Comparison of ENCODE assay signal across 21 cellular contexts in genomic region chr17:81229666-81229920, GRCh38.
"Had no signal": no experiment of that assay in that cellular context is flagged by ENCODE, and none has a peak within 500 bp of the region (broad histone marks: within the 10 kb centered on the region; RNA-seq: fewer than 3 reads in every experiment).

No MANE protein-coding gene starts in this region.

- H3K4me3 Mint-ChIP-seq: naive thymus-derived CD4-positive, alpha-beta T cell; nephron progenitor cell had no signal

- H3K4me3 ChIP-seq: hepatocyte, lung, sigmoid colon, skin epidermis, tibial artery, upper lobe of left lung, uterus had no signal

- ATAC-seq: foreskin keratinocyte; left cardiac atrium; left ventricle myocardium superior; naive thymus-derived CD4-positive, alpha-beta T cell; stimulated activated naive CD8-positive, alpha-beta T cell treated with anti-CD3 and anti-CD28 coated beads, Interleukin-15, Interleukin-2, amounts not matched to agents 100 U/mL and 50 U/mL, for 24 hours had no signal

- H3K4me1 ChIP-seq: foreskin keratinocyte, sigmoid colon, tibial artery, uterus had no signal

- DNase-seq: dermis blood vessel endothelial cell; erythroblast; foreskin keratinocyte; head of caudate nucleus; kidney; left cardiac atrium; left ventricle myocardium superior; mesendoderm; naive thymus-derived CD4-positive, alpha-beta T cell; nephron progenitor cell; sigmoid colon; stimulated activated CD4-positive, alpha-beta T cell treated with anti-CD3 and anti-CD28 coated beads, Interleukin-2, amount 100 ng/mL, for 24 hours; stimulated activated CD4-positive, alpha-beta T cell treated with anti-CD3 and anti-CD28 coated beads, Interleukin-4, amount 100 ng/mL, for 4 hours; stimulated activated naive CD8-positive, alpha-beta T cell treated with anti-CD3 and anti-CD28 coated beads, Interleukin-15, Interleukin-2, amounts not matched to agents 100 U/mL and 50 U/mL, for 24 hours; tibial artery; uterus had no signal

- H3K27ac Mint-ChIP-seq: naive thymus-derived CD4-positive, alpha-beta T cell; nephron progenitor cell had no signal

- H3K9me3 ChIP-seq: neutrophil, sigmoid colon, tibial artery, upper lobe of left lung, uterus had no signal

- H3K9me3 Mint-ChIP-seq: naive thymus-derived CD4-positive, alpha-beta T cell had no signal

- H3K27me3 ChIP-seq: foreskin keratinocyte, hepatocyte, neutrophil, sigmoid colon, tibial artery, upper lobe of left lung, uterus had no signal

- H3K27ac ChIP-seq: foreskin keratinocyte, hepatocyte, sigmoid colon, tibial artery, uterus had no signal

- H3K36me3 ChIP-seq: uterus had no signal
